In the genomic region with DNA sequence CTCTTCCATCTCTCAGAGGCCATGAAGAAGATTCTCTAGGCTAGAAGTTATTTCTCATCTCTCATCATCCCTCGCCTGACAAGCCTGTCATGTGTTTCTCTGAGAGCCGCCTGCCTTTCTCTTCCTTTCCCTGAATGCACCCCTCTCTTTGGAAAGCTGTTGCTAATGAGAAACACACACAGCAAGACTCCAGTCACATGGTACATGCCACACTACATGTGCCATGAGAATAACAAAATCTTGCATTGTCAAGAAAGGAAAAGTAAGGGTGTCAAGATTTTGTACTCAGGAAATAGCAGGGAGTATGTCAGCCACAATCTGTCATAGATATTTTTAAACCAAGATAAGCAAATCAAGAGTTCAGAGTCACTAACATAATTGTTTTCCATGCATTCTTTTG, we compare ENCODE assay signal across 27 cellular contexts. TPM values are rescaled to one million over a fixed set of nuclear protein-coding genes. Genes with fewer than 3 reads are reported as not detected.
"Had no signal": no experiment of that assay in that cellular context is flagged by ENCODE, and none has a peak within 500 bp of the region (broad histone marks: within the 10 kb centered on the region; RNA-seq: fewer than 3 reads in every experiment).

No MANE protein-coding gene starts in this region.

- H3K4me1 Mint-ChIP-seq: nephron; stimulated activated naive B cell treated with anti-CD40 and anti-IgM and Interleukin-4, amounts not matched to agents 10 μg/mL and 1 μg/mL and 100 μg/mL, for 72 hours had no signal

- H3K36me3 ChIP-seq: gastroesophageal sphincter, sigmoid colon, uterus had no signal

- H3K36me3 Mint-ChIP-seq: activated naive CD8-positive, alpha-beta T cell; stimulated activated naive B cell treated with anti-CD40 and anti-IgM and Interleukin-4, amounts not matched to agents 10 μg/mL and 1 μg/mL and 100 μg/mL, for 72 hours; WTC11 had no signal

- H3K4me1 ChIP-seq: gastroesophageal sphincter, sigmoid colon, uterus had no signal

- ATAC-seq: gastroesophageal sphincter; left cardiac atrium; stimulated activated naive B cell treated with anti-CD40 and anti-IgM and Interleukin-4, amounts not matched to agents 10 μg/mL and 1 μg/mL and 100 μg/mL, for 72 hours; WTC11 had no signal

- H3K27ac Mint-ChIP-seq: activated naive CD8-positive, alpha-beta T cell; activated T-cell treated with anti-CD3 and anti-CD28 coated beads, Interleukin-2, amount 50 U/mL, for 24 hours; activated T-helper 2 cell treated with anti-CD3 and anti-CD28 coated beads, Interferon-gamma antibody, Interleukin-2, Interleukin-4, amounts not matched to agents 10 μg/mL and 5 μg/mL and 100 μg/mL, durations not matched to agents 14 hours and 24 hours and 36 hours; nephron; stimulated activated naive B cell treated with anti-CD40 and anti-IgM and Interleukin-4, amounts not matched to agents 10 μg/mL and 1 μg/mL and 100 μg/mL, for 72 hours; T-helper 1 cell treated with Interleukin-12 subunit alpha and Interleukin-12 subunit beta and Interleukin-4 antibody, amounts not matched to agents 30 μg/mL and 1 μg/mL, for 36 hours; WTC11 had no signal

- H3K9me3 ChIP-seq: gastroesophageal sphincter, sigmoid colon, uterus had no signal

- DNase-seq: activated CD4-positive, alpha-beta T cell treated with anti-CD3 and anti-CD28 coated beads, Interleukin-2, amount 50 U/mL, for 4 hours; activated CD8-positive, alpha-beta memory T cell treated with anti-CD3 and anti-CD28 coated beads for 24 hours; activated CD8-positive, alpha-beta memory T cell treated with anti-CD3 and anti-CD28 coated beads, Interleukin-2, amount 50 U/mL, for 4 hours; activated naive CD4-positive, alpha-beta T cell; activated T-cell treated with anti-CD3 and anti-CD28 coated beads, Interleukin-2, amount 50 U/mL, for 24 hours; dermis blood vessel endothelial cell; effector CD8-positive, alpha-beta T cell; head of caudate nucleus; islet precursor cell; left cardiac atrium; occipital lobe; sigmoid colon; stimulated activated CD4-positive, alpha-beta T cell treated with anti-CD3 and anti-CD28 coated beads, Interleukin-15, amount 100 ng/mL, for 24 hours; stimulated activated naive B cell treated with anti-CD40 and anti-IgM and Interleukin-4, amounts not matched to agents 10 μg/mL and 1 μg/mL and 100 μg/mL, for 72 hours; T1000; trophoblast cell; uterus had no signal

- H3K9me3 Mint-ChIP-seq: activated T-cell treated with anti-CD3 and anti-CD28 coated beads, Interleukin-2, amount 50 U/mL, for 24 hours; activated T-helper 2 cell treated with anti-CD3 and anti-CD28 coated beads, Interferon-gamma antibody, Interleukin-2, Interleukin-4, amounts not matched to agents 10 μg/mL and 5 μg/mL and 100 μg/mL, durations not matched to agents 14 hours and 24 hours and 36 hours; nephron; stimulated activated naive B cell treated with anti-CD40 and anti-IgM and Interleukin-4, amounts not matched to agents 10 μg/mL and 1 μg/mL and 100 μg/mL, for 72 hours; T-helper 1 cell treated with Interleukin-12 subunit alpha and Interleukin-12 subunit beta and Interleukin-4 antibody, amounts not matched to agents 30 μg/mL and 1 μg/mL, for 36 hours; WTC11 had no signal

- H3K27ac ChIP-seq: gastroesophageal sphincter, sigmoid colon, uterus had no signal

- H3K4me3 ChIP-seq: gastroesophageal sphincter, sigmoid colon, smooth muscle cell, uterus had no signal

- H3K27me3 ChIP-seq: sigmoid colon, uterus had no signal

- H3K4me3 Mint-ChIP-seq: activated naive CD8-positive, alpha-beta T cell; activated T-cell treated with anti-CD3 and anti-CD28 coated beads, Interleukin-2, amount 50 U/mL, for 24 hours; nephron; stimulated activated naive B cell treated with anti-CD40 and anti-IgM and Interleukin-4, amounts not matched to agents 10 μg/mL and 1 μg/mL and 100 μg/mL, for 72 hours; T-helper 1 cell treated with Interleukin-12 subunit alpha and Interleukin-12 subunit beta and Interleukin-4 antibody, amounts not matched to agents 30 μg/mL and 1 μg/mL, for 36 hours; WTC11 had no signal

- H3K4me2 ChIP-seq: smooth muscle cell had no signal

RNA-seq across cellular contexts. Expression of a gene that starts 8.9 kb away (rescaled TPM):
- total RNA-seq: activated T-helper 2 cell treated with anti-CD3 and anti-CD28 coated beads, Interferon-gamma antibody, Interleukin-2, Interleukin-4, amounts not matched to agents 10 μg/mL and 5 μg/mL and 100 μg/mL, durations not matched to agents 14 hours and 24 hours and 36 hours; dermis blood vessel endothelial cell; gastroesophageal sphincter; left cardiac atrium; myocyte; occipital lobe; sigmoid colon; smooth muscle cell; temporal lobe; uterus; WTC11 had no signal
- polyA plus RNA-seq: esophagus, sigmoid colon, smooth muscle cell had no signal
